In genomic region chr19:3575949-3576673, GRCh38 we compare ENCODE assay signal across 1 cellular context.
TF ChIP-seq lines count a peak whose summit lies in the region.

No MANE protein-coding gene starts in this region.

TF ChIP-seq in endothelial cell of umbilical vein, 7 proteins besides CTCF, POLR2A, EP300 and RAD21:
- TF ChIP-seq POLR2AphosphoS5 (IDR thresholded peaks at IDR 0.05; ENCODE audit: insufficient read depth, low read depth, low read length) = no peak
